ENCODE assay signal across 2 cellular contexts in the genomic region with DNA sequence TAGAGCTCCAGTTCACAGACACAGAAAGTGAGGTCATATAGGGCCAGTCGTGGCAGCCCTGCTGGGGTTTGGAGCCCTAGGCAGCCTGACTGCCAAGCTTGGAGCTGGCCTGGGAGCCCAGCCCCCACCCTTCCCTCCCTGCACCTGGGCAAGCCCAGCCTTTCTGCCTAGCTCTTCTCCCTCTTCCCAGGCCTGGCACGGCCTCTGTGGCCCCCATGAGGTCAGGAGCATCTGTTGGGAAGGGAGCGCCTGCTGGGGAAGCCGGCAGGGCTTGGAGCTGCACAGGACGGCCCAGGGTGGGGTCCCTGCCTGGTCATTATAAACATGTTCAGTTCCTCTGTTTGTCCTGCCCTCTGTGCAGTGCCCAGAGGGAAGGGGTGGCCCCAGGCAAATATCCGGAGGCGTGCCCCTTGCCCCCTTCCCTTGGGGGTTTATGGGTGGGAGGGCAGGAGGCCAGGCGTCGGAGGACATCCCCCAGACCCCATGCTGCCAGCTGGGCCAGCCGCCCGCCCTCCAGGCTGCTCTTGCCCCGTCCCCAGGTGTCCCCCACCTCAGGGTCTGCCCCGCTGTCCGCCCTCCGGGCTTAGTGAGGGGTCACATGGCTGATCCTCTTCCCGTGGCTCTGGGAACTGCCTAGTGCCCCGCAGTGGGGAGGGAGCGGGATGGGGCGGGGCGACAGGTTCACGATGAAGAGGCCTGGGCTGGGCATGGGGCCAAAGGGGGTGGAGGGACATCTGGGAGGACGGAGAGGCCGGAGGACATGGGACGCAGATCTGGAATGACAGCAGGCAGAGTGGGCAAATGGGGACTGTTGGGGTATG.
TF ChIP-seq lines count a peak whose summit lies in the region.

No MANE protein-coding gene starts in this region.

TF ChIP-seq in A549, 52 proteins besides CTCF, POLR2A, EP300 and RAD21:
- TF ChIP-seq ESRRA (IDR thresholded peaks at IDR 0.05; ENCODE audit: borderline replicate concordance, low read length): no peak
- TF ChIP-seq HOXB5 (CRISPR knock-in tag; IDR thresholded peaks at IDR 0.05): no peak
- TF ChIP-seq ELK1 (IDR thresholded peaks at IDR 0.05; ENCODE audit: low read depth, low read length): no peak
- no peak for TF ChIP-seq CHD4 (IDR thresholded peaks at IDR 0.05; ENCODE audit: borderline replicate concordance)
- no peak for TF ChIP-seq HOXA7 (CRISPR knock-in tag; IDR thresholded peaks at IDR 0.05)
- TF ChIP-seq CBX8 (IDR thresholded peaks at IDR 0.05): no peak
- no peak for TF ChIP-seq ZSCAN20 (CRISPR knock-in tag; IDR thresholded peaks at IDR 0.05)
- TF ChIP-seq POLR2AphosphoS2 (conservative IDR thresholded peaks at IDR 0.05; ENCODE audit: low read length): no peak
- TF ChIP-seq TP53 (CRISPR knock-in tag; IDR thresholded peaks at IDR 0.05): no peak
- no peak for TF ChIP-seq ZC3H11A (IDR thresholded peaks at IDR 0.05)
- TF ChIP-seq CEBPB (IDR thresholded peaks at IDR 0.05): no peak
- TF ChIP-seq HES2 (IDR thresholded peaks at IDR 0.05): no peak
- no peak for TF ChIP-seq GATA3 (IDR thresholded peaks at IDR 0.05; ENCODE audit: borderline replicate concordance)
- no peak for TF ChIP-seq HEYL (CRISPR knock-in tag; IDR thresholded peaks at IDR 0.05)
TF ChIP-seq in A549: peak in this region for 0.

TF ChIP-seq in H1, 55 proteins besides CTCF, POLR2A, EP300 and RAD21:
- TF ChIP-seq SP1 (IDR thresholded peaks at IDR 0.05; ENCODE audit: low read depth, low read length): no peak
- no peak for TF ChIP-seq SIX5 (IDR thresholded peaks at IDR 0.05; ENCODE audit: low read depth, low read length)
- TF ChIP-seq, protein P1, sequence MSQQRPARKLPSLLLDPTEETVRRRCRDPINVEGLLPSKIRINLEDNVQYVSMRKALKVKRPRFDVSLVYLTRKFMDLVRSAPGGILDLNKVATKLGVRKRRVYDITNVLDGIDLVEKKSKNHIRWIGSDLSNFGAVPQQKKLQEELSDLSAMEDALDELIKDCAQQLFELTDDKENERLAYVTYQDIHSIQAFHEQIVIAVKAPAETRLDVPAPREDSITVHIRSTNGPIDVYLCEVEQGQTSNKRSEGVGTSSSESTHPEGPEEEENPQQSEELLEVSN (IDR thresholded peaks at IDR 0.05): no peak
- no peak for TF ChIP-seq FOSL1 (IDR thresholded peaks at IDR 0.05; ENCODE audit: insufficient read depth, low read depth, low read length)
- no peak for TF ChIP-seq GABPA (IDR thresholded peaks at IDR 0.05; ENCODE audit: borderline replicate concordance, insufficient read depth, low read length)
- TF ChIP-seq CHD1 (IDR thresholded peaks at IDR 0.05; ENCODE audit: low read depth, low read length): no peak
- no peak for TF ChIP-seq CBX8 (IDR thresholded peaks at IDR 0.05; ENCODE audit: borderline replicate concordance, low read depth, low read length)
- TF ChIP-seq ATF2 (IDR thresholded peaks at IDR 0.05; ENCODE audit: low read length): no peak
- TF ChIP-seq, protein P2, sequence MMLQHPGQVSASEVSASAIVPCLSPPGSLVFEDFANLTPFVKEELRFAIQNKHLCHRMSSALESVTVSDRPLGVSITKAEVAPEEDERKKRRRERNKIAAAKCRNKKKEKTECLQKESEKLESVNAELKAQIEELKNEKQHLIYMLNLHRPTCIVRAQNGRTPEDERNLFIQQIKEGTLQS (IDR thresholded peaks at IDR 0.05; ENCODE audit: insufficient read depth, low read depth, low read length): no peak
